8 cellular contexts compared by ENCODE assay signal in genomic region chr4:161320377-161320776, GRCh38.
DNase-seq lines count a peak whose midpoint lies in the region; ATAC-seq, FAIRE-seq and TF ChIP-seq lines count a peak whose summit lies in the region.

No MANE protein-coding gene starts in this region.

- H3K4me2 ChIP-seq in astrocyte (ENCODE audit: low read length) (no peak overlapping the region), neural cell (ENCODE audit: low read length) (no peak overlapping the region)

- peak; percentile 91 for ATAC-seq in GM19324 (IDR thresholded peaks at IDR 0.05; ENCODE audit: low FRiP score, unreplicated experiment)
- ATAC-seq in naive thymus-derived CD4-positive, alpha-beta T cell, result no peak

- H3K4me1 ChIP-seq in astrocyte (ENCODE audit: insufficient read depth, low read length), result no peaks in the 10 kb centered on the region
- no peaks in the 10 kb centered on the region for H3K4me1 ChIP-seq in naive thymus-derived CD4-positive, alpha-beta T cell (ENCODE audit: control insufficient read depth in 2 of 2, insufficient read depth in 2 of 2, low read length in 2 of 2)
- no peaks in the 10 kb centered on the region for H3K4me1 ChIP-seq in CD8-positive, alpha-beta memory T cell (ENCODE audit: insufficient read depth, low read length)

- CTCF ChIA-PET in naive thymus-derived CD4-positive, alpha-beta T cell (lab: Charles Lee), result no interaction called here
- CTCF ChIA-PET in CD8-positive, alpha-beta memory T cell (lab: Charles Lee), result no interaction called here

- H3K9me2 ChIP-seq in neural cell (ENCODE audit: insufficient read depth, low read length), result no peaks in the 10 kb centered on the region

- H4K20me1 ChIP-seq in astrocyte (ENCODE audit: insufficient read depth, low read length), result no peaks in the 10 kb centered on the region
- no peaks in the 10 kb centered on the region for H4K20me1 ChIP-seq in neural cell (ENCODE audit: insufficient read depth)

- TF ChIP-seq CTCF in astrocyte (IDR thresholded peaks at IDR 0.05; ENCODE audit: insufficient read depth, low read depth, low read length), result peak; percentile 50
- TF ChIP-seq CTCF in neural cell (IDR thresholded peaks at IDR 0.05; ENCODE audit: poor library complexity, severe bottlenecking), result peak; percentile 22

- no peak overlapping the region for H3K4me3 Mint-ChIP-seq in astrocyte (ENCODE audit: unreplicated experiment)
- H3K4me3 Mint-ChIP-seq in naive thymus-derived CD4-positive, alpha-beta T cell, result no peak overlapping the region
- H3K4me3 Mint-ChIP-seq in CD8-positive, alpha-beta memory T cell, result no peak overlapping the region
- H3K4me3 Mint-ChIP-seq in activated CD4-positive, alpha-beta T cell treated with anti-CD3 and anti-CD28 coated beads, Interleukin-2, amount 10 ng/mL, durations not matched to agents 24 days and 14 days, result no peak overlapping the region

- no peaks in the 10 kb centered on the region for H3K36me3 Mint-ChIP-seq in astrocyte (ENCODE audit: low read depth, unreplicated experiment)
- no peaks in the 10 kb centered on the region for H3K36me3 Mint-ChIP-seq in naive thymus-derived CD4-positive, alpha-beta T cell
- H3K36me3 Mint-ChIP-seq in CD8-positive, alpha-beta memory T cell, result no peaks in the 10 kb centered on the region
- no peaks in the 10 kb centered on the region for H3K36me3 Mint-ChIP-seq in activated CD4-positive, alpha-beta T cell treated with anti-CD3 and anti-CD28 coated beads, Interleukin-2, amount 10 ng/mL, durations not matched to agents 24 days and 14 days (ENCODE audit: low read depth)

- H3F3A ChIP-seq in neural cell (ENCODE audit: insufficient read depth, low read length, poor library complexity, severe bottlenecking), result no peaks in the 10 kb centered on the region

- DNase-seq in COLO668 (lab: John Stamatoyannopoulos, UW; ENCODE audit: unreplicated experiment), result peak; percentile 24
- peak; percentile 10 for DNase-seq in astrocyte (ENCODE audit: low read depth)
- no peak for DNase-seq in naive thymus-derived CD4-positive, alpha-beta T cell
- no peak for DNase-seq in CD8-positive, alpha-beta memory T cell
- no peak for DNase-seq in activated CD4-positive, alpha-beta T cell treated with anti-CD3 and anti-CD28 coated beads, Interleukin-2, amount 10 ng/mL, durations not matched to agents 24 days and 14 days

- H3K9me3 ChIP-seq in astrocyte (ENCODE audit: insufficient read depth, low read depth, low read length) (no peaks in the 10 kb centered on the region), neural cell (ENCODE audit: low read length) (no peaks in the 10 kb centered on the region)
- H3K9me3 ChIP-seq in naive thymus-derived CD4-positive, alpha-beta T cell (ENCODE audit: control insufficient read depth in 2 of 3, low read length in 3 of 3), result no peaks in the 10 kb centered on the region
- H3K9me3 ChIP-seq in CD8-positive, alpha-beta memory T cell (ENCODE audit: low read length), result no peaks in the 10 kb centered on the region

- H3K4me1 Mint-ChIP-seq in astrocyte (ENCODE audit: low read depth, unreplicated experiment), result no peaks in the 10 kb centered on the region
- H3K4me1 Mint-ChIP-seq in naive thymus-derived CD4-positive, alpha-beta T cell, result no peaks in the 10 kb centered on the region
- no peaks in the 10 kb centered on the region for H3K4me1 Mint-ChIP-seq in CD8-positive, alpha-beta memory T cell
- no peaks in the 10 kb centered on the region for H3K4me1 Mint-ChIP-seq in activated CD4-positive, alpha-beta T cell treated with anti-CD3 and anti-CD28 coated beads, Interleukin-2, amount 10 ng/mL, durations not matched to agents 24 days and 14 days

- H3K36me3 ChIP-seq in astrocyte (ENCODE audit: insufficient read depth, low read length), result no peaks in the 10 kb centered on the region
- no peaks in the 10 kb centered on the region for H3K36me3 ChIP-seq in neural cell (ENCODE audit: insufficient read depth, low read length)
- no peaks in the 10 kb centered on the region for H3K36me3 ChIP-seq in naive thymus-derived CD4-positive, alpha-beta T cell (ENCODE audit: control insufficient read depth in 2 of 3, insufficient read depth in 3 of 3, low read length in 3 of 3)
- no peaks in the 10 kb centered on the region for H3K36me3 ChIP-seq in CD8-positive, alpha-beta memory T cell (ENCODE audit: insufficient read depth, low read length)

- H3K27ac ChIP-seq in astrocyte (ENCODE audit: low read depth, low read length) (no peak overlapping the region), neural cell (ENCODE audit: low read length) (no peak overlapping the region)
- H3K27ac ChIP-seq in naive thymus-derived CD4-positive, alpha-beta T cell (ENCODE audit: low read depth, low read length), result no peak overlapping the region
- no peak overlapping the region for H3K27ac ChIP-seq in CD8-positive, alpha-beta memory T cell (ENCODE audit: low read depth, low read length)

- FAIRE-seq in astrocyte (lab: Jason Lieb, UNC), result no peak

- no peak overlapping the region for H3K27ac Mint-ChIP-seq in astrocyte (ENCODE audit: unreplicated experiment)
- H3K27ac Mint-ChIP-seq in naive thymus-derived CD4-positive, alpha-beta T cell, result no peak overlapping the region
- no peak overlapping the region for H3K27ac Mint-ChIP-seq in CD8-positive, alpha-beta memory T cell
- H3K27ac Mint-ChIP-seq in activated CD4-positive, alpha-beta T cell treated with anti-CD3 and anti-CD28 coated beads, Interleukin-2, amount 10 ng/mL, durations not matched to agents 24 days and 14 days, result no peak overlapping the region

- POLR2A ChIA-PET in naive thymus-derived CD4-positive, alpha-beta T cell (lab: Charles Lee), result no interaction called here
- POLR2A ChIA-PET in CD8-positive, alpha-beta memory T cell (lab: Charles Lee), result no interaction called here

- H3K9me3 Mint-ChIP-seq in astrocyte (ENCODE audit: unreplicated experiment), result no peaks in the 10 kb centered on the region
- peaks cover 0 to 5% (median 0%) of the 10 kb centered on the region in 11 donors for H3K9me3 Mint-ChIP-seq in naive thymus-derived CD4-positive, alpha-beta T cell
- peaks cover 0 to 15% (median 6%) of the 10 kb centered on the region in 5 donors for H3K9me3 Mint-ChIP-seq in CD8-positive, alpha-beta memory T cell
- no peaks in the 10 kb centered on the region for H3K9me3 Mint-ChIP-seq in activated CD4-positive, alpha-beta T cell treated with anti-CD3 and anti-CD28 coated beads, Interleukin-2, amount 10 ng/mL, durations not matched to agents 24 days and 14 days

- peak; percentile 51 for TF ChIP-seq RAD21 in Ishikawa (IDR thresholded peaks at IDR 0.05; ENCODE audit: low read depth)
- TF ChIP-seq RAD21 in neural cell (conservative IDR thresholded peaks at IDR 0.05), result no peak

- H2AFZ ChIP-seq in astrocyte (ENCODE audit: low read depth, low read length) (no peak overlapping the region), neural cell (ENCODE audit: low read depth, low read length) (no peak overlapping the region)

- TF ChIP-seq EP300 in Ishikawa (IDR thresholded peaks at IDR 0.05; ENCODE audit: borderline replicate concordance), result no peak
- no peak for TF ChIP-seq EP300 in neural cell (conservative IDR thresholded peaks at IDR 0.05; ENCODE audit: poor library complexity, severe bottlenecking)

- intact Hi-C loops in naive thymus-derived CD4-positive, alpha-beta T cell (cut with micrococcal nuclease), result no loop called here
- intact Hi-C loops in activated CD4-positive, alpha-beta T cell treated with anti-CD3 and anti-CD28 coated beads, Interleukin-2, amount 10 ng/mL, durations not matched to agents 24 days and 14 days (cut with micrococcal nuclease), result no loop called here

- H3K27me3 Mint-ChIP-seq in astrocyte (ENCODE audit: low read depth, unreplicated experiment), result no peaks in the 10 kb centered on the region
- no peaks in the 10 kb centered on the region for H3K27me3 Mint-ChIP-seq in naive thymus-derived CD4-positive, alpha-beta T cell
- no peaks in the 10 kb centered on the region for H3K27me3 Mint-ChIP-seq in CD8-positive, alpha-beta memory T cell
- H3K27me3 Mint-ChIP-seq in activated CD4-positive, alpha-beta T cell treated with anti-CD3 and anti-CD28 coated beads, Interleukin-2, amount 10 ng/mL, durations not matched to agents 24 days and 14 days, result no peaks in the 10 kb centered on the region

- no peak overlapping the region for H3K9ac ChIP-seq in astrocyte (ENCODE audit: low read length)
- no peak overlapping the region for H3K9ac ChIP-seq in neural cell (ENCODE audit: low read length)

- H3K79me2 ChIP-seq in astrocyte (ENCODE audit: insufficient read depth, low read length) (no peaks in the 10 kb centered on the region), neural cell (replicated peaks; ENCODE audit: insufficient read depth, low read length) (no peaks in the 10 kb centered on the region)

- no peaks in the 10 kb centered on the region for H3K27me3 ChIP-seq in astrocyte (ENCODE audit: insufficient read depth, low read length)
- no peaks in the 10 kb centered on the region for H3K27me3 ChIP-seq in neural cell (ENCODE audit: insufficient read depth, low read depth, low read length)
- H3K27me3 ChIP-seq in naive thymus-derived CD4-positive, alpha-beta T cell (ENCODE audit: control insufficient read depth in 2 of 2, insufficient read depth in 2 of 2, low read length in 2 of 2), result no peaks in the 10 kb centered on the region
- H3K27me3 ChIP-seq in CD8-positive, alpha-beta memory T cell (ENCODE audit: insufficient read depth, low read length, poor library complexity, severe bottlenecking), result no peaks in the 10 kb centered on the region

- H3K4me3 ChIP-seq in astrocyte (ENCODE audit: insufficient read depth, low read depth, low read length) (no peak overlapping the region), neural cell (ENCODE audit: low read length) (no peak overlapping the region)
- H3K4me3 ChIP-seq in naive thymus-derived CD4-positive, alpha-beta T cell (ENCODE audit: low read length), result no peak overlapping the region
- H3K4me3 ChIP-seq in CD8-positive, alpha-beta memory T cell (ENCODE audit: low read length), result no peak overlapping the region

TF ChIP-seq in Ishikawa, 13 proteins besides CTCF, POLR2A, EP300 and RAD21 (continues in another document):
- TF ChIP-seq CREB1 (IDR thresholded peaks at IDR 0.05; ENCODE audit: low read depth), result no peak
- no peak for TF ChIP-seq TAF1 (IDR thresholded peaks at IDR 0.05; ENCODE audit: low read depth)
- TF ChIP-seq NFIC (IDR thresholded peaks at IDR 0.05), result no peak
- no peak for TF ChIP-seq CEBPB (IDR thresholded peaks at IDR 0.05)
- no peak for TF ChIP-seq FOXM1 (IDR thresholded peaks at IDR 0.05; ENCODE audit: borderline replicate concordance, low read depth)
- no peak for TF ChIP-seq ZBTB7A (IDR thresholded peaks at IDR 0.05; ENCODE audit: low read depth)
- TF ChIP-seq EGR1 (IDR thresholded peaks at IDR 0.05), result no peak

TF ChIP-seq in neural cell, 6 proteins besides CTCF, POLR2A, EP300 and RAD21 (continues in another document):
- TF ChIP-seq EZH2 (IDR thresholded peaks at IDR 0.05; ENCODE audit: borderline replicate concordance, insufficient read depth, low read length, poor library complexity, severe bottlenecking), result no peak

Comparison
In these comparisons a context has a peak if more than half of its experiments do, and no peak if none do; other contexts are left out.
1. DNase-seq: peak in COLO668 (single experiment) and astrocyte (single experiment); none in naive thymus-derived CD4-positive, alpha-beta T cell (0 of 9), CD8-positive, alpha-beta memory T cell (0 of 5) and activated CD4-positive, alpha-beta T cell treated with anti-CD3 and anti-CD28 coated beads, Interleukin-2, amount 10 ng/mL, durations not matched to agents 24 days and 14 days (single experiment).